8 cellular contexts compared by ENCODE assay signal in the genomic region with DNA sequence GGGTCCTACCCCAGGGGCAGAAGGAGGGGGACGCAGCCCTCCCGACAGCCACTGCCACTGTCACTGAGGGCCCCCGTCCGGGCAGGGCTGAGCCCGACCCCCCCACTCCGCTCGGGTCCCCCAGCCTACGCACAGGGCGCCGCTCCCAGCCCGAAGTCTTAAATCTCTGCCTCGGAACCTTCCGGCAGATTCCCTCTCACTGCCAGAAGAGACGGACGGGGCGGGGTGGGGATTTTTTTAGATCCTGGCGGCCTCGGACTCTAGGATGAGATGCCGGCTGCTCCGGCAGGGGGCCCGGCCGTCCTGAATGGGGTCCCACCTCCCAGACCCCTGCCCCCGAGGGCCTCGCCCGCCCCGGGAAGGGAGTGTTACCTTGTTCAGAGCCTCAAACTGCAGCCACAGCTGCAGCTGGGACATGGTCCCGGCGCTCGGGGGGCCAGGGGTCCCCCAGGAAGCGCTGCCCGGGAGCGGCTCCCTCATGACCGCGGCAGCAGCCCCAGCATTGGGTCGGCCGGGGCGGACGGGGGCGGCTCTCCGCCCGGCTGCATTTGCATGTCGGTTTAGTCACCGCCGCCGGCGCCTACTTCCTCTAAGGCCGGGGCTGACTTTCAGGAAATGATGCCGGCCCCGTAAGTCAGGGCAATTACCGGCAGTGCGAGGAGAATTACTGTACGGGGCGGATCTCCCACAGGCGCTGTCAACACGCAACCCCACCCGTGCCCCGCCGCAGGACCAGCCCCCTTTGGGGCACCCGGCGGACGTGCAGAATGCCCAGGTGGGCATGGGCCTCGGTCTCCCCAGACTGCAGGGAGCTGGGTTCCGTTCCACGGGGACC. TPM values are rescaled to one million over a fixed set of nuclear protein-coding genes. Genes with fewer than 3 reads are reported as not detected.
DNase-seq lines count a peak whose midpoint lies in the region; ATAC-seq and TF ChIP-seq lines count a peak whose summit lies in the region.

No MANE protein-coding gene starts in this region.

- peaks cover 50% of the 10 kb centered on the region for H4K20me1 ChIP-seq in smooth muscle cell (ENCODE audit: low read depth)

- H3F3A ChIP-seq in smooth muscle cell (ENCODE audit: low read depth), result peaks cover 5% of the 10 kb centered on the region

- 48 to 89% methylated on average over 32 to 63 of the region's 64 CpGs for WGBS in body of pancreas, 2 donors
- whole genome bisulfite sequencing in smooth muscle cell (ENCODE audit: low lambda C conversion rate), result 15% methylated on average over 59 of the region's 64 CpGs

- peaks cover 4 to 6% of the 10 kb centered on the region in 2 donors for H3K36me3 ChIP-seq in body of pancreas (replicated peaks in 1 of 2; ENCODE audit: insufficient read depth in 1 of 2, low read depth in 2 of 2)
- no peaks in the 10 kb centered on the region for H3K36me3 ChIP-seq in smooth muscle cell (ENCODE audit: low read depth)

- peak overlapping the region; percentile 97 for H3K4me2 ChIP-seq in smooth muscle cell

- H3K4me3 ChIP-seq in body of pancreas (no peak overlapping the region), smooth muscle cell (peak overlapping the region; percentile 70)

- peaks cover 27% of the 10 kb centered on the region for H3K4me1 ChIP-seq in body of pancreas
- peaks cover 10% of the 10 kb centered on the region for H3K4me1 ChIP-seq in smooth muscle cell (ENCODE audit: low read depth)

- no peaks in the 10 kb centered on the region for H3K27me3 ChIP-seq in body of pancreas
- no peaks in the 10 kb centered on the region for H3K27me3 ChIP-seq in smooth muscle cell (ENCODE audit: low read depth)

- DNase-seq in SHP77 (lab: John Stamatoyannopoulos, UW) (peak; percentile 12 to 56), SHP77 treated with DMSO at 0.1 percent for 48 hours (lab: John Stamatoyannopoulos, UW) (no peak), HS-27A (ENCODE audit: low read depth) (peak; percentile 41), UCSD-AML1 (lab: John Stamatoyannopoulos, UW; ENCODE audit: unreplicated experiment) (peak; percentile 84), body of pancreas (peak; percentile 51 to 85 (median 66)), iPS-NIHi11 (ENCODE audit: low spot score) (peak; percentile 81), smooth muscle cell (lab: John Stamatoyannopoulos, UW; ENCODE audit: unreplicated experiment) (peak; percentile 47)

- H3K27ac ChIP-seq in body of pancreas, result peak overlapping the region; percentile 44 to 86 (median 70)
- peak overlapping the region; percentile 93 for H3K27ac ChIP-seq in smooth muscle cell (ENCODE audit: low read depth)

- H3K9me3 ChIP-seq in body of pancreas (no peaks in the 10 kb centered on the region), smooth muscle cell (replicated peaks; ENCODE audit: low read depth) (no peaks in the 10 kb centered on the region)

- H3K79me2 ChIP-seq in smooth muscle cell (ENCODE audit: low read depth), result peaks cover 46% of the 10 kb centered on the region

- ATAC-seq in body of pancreas (peak; percentile 58), HG03469 (IDR thresholded peaks at IDR 0.05; ENCODE audit: unreplicated experiment) (no peak)

- H3K9ac ChIP-seq in smooth muscle cell (ENCODE audit: low read depth), result peak overlapping the region; percentile 91

- TF ChIP-seq POLR2A in body of pancreas (IDR thresholded peaks at IDR 0.05), result peak in 2 of 3 donors; percentile 30 to 47

- no peak overlapping the region for H2AFZ ChIP-seq in smooth muscle cell (ENCODE audit: low read depth)

- intact Hi-C loops in body of pancreas (cut with DNase I), result no loop called here

- no peak for TF ChIP-seq CTCF in body of pancreas (IDR thresholded peaks at IDR 0.05)
- TF ChIP-seq CTCF in smooth muscle cell (IDR thresholded peaks at IDR 0.05; ENCODE audit: borderline replicate concordance, insufficient read depth, poor library complexity, severe bottlenecking), result peak; percentile 20

RNA-seq across cellular contexts. Expression of gene GPX4, which starts 28.1 kb away (rescaled TPM):
- total RNA-seq in body of pancreas (100 to 1,000 TPM; 152 to 157 TPM), smooth muscle cell (319 and 325 TPM in 2 replicates)
- polyA plus RNA-seq in smooth muscle cell, result 441 and 450 TPM in 2 replicates

RNA-seq across cellular contexts. Expression of gene POLR2E, which starts 36.8 kb away (rescaled TPM):
- total RNA-seq in body of pancreas, result 10 to 100 TPM; 24.9 to 78.1 TPM
- 99.1 and 114 TPM in 2 replicates for total RNA-seq in smooth muscle cell
- 235 and 260 TPM in 2 replicates for polyA plus RNA-seq in smooth muscle cell

RNA-seq across cellular contexts. Expression of gene SBNO2, which starts 42.1 kb away (rescaled TPM):
- 10 to 100 TPM; 14.0 to 30.7 TPM for total RNA-seq in body of pancreas
- 16.4 and 18.1 TPM in 2 replicates for total RNA-seq in smooth muscle cell
- 17.6 and 20.9 TPM in 2 replicates for polyA plus RNA-seq in smooth muscle cell
